In the genomic region with DNA sequence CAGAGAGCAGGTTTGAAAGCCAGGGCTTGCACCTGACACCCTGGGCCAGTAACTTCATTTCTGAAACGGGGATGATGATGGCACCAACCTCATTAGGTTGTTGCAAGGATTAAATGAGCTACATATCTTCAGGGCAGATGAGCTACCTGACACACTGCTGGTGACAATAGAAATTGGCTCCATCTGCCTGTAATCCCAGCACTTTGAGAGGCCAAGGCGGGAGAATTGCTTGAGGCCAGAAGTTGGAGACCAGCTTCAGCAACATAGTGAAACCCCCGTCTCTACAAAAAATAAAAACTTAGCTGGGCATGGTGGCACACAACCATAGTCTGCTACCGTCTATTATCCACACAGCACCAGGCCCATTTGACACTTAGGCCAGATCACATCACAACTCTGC, we compare ENCODE assay signal across 19 cellular contexts. TPM values are rescaled to one million over a fixed set of nuclear protein-coding genes. Genes with fewer than 3 reads are reported as not detected.
DNase-seq lines count a peak whose midpoint lies in the region; ATAC-seq, FAIRE-seq and TF ChIP-seq lines count a peak whose summit lies in the region.
"Had no signal": no experiment of that assay in that cellular context is flagged by ENCODE, and none has a peak within 500 bp of the region (broad histone marks: within the 10 kb centered on the region; RNA-seq: fewer than 3 reads in every experiment).

No MANE protein-coding gene starts in this region.

- H3K36me3 Mint-ChIP-seq in activated CD4-positive, alpha-beta memory T cell treated with anti-CD3 and anti-CD28 coated beads for 36 hours = no peaks in the 10 kb centered on the region
- no peaks in the 10 kb centered on the region for H3K36me3 Mint-ChIP-seq in activated CD4-positive, alpha-beta memory T cell treated with anti-CD3 and anti-CD28 coated beads, Interleukin-2, amount 10 ng/mL, durations not matched to agents 7 days and 5 days (ENCODE audit: low read depth)
- H3K36me3 Mint-ChIP-seq in glutamatergic neuron (ENCODE audit: unreplicated experiment) = no peaks in the 10 kb centered on the region
- no peaks in the 10 kb centered on the region for H3K36me3 Mint-ChIP-seq in type B pancreatic cell
- H3K36me3 Mint-ChIP-seq in activated naive CD4-positive, alpha-beta T cell treated with anti-CD3 and anti-CD28 coated beads, Interleukin-2, amount 50 U/mL, for 72 hours = no peaks in the 10 kb centered on the region

- TF ChIP-seq POLR2A in GM12892 (IDR thresholded peaks at IDR 0.05; ENCODE audit: low read depth, low read length) = no peak

- H3K27ac Mint-ChIP-seq in activated CD4-positive, alpha-beta memory T cell treated with anti-CD3 and anti-CD28 coated beads for 36 hours = no peak overlapping the region
- H3K27ac Mint-ChIP-seq in activated CD4-positive, alpha-beta memory T cell treated with anti-CD3 and anti-CD28 coated beads, Interleukin-2, amount 10 ng/mL, durations not matched to agents 7 days and 5 days = no peak overlapping the region
- H3K27ac Mint-ChIP-seq in glutamatergic neuron (ENCODE audit: unreplicated experiment) (peak overlapping the region; percentile 43), type B pancreatic cell (no peak overlapping the region)
- H3K27ac Mint-ChIP-seq in activated naive CD4-positive, alpha-beta T cell treated with anti-CD3 and anti-CD28 coated beads, Interleukin-2, amount 50 U/mL, for 72 hours = no peak overlapping the region
- H3K27ac Mint-ChIP-seq: CD4-positive, alpha-beta T cell; HFFc6 had no signal

- POLR2A ChIA-PET in activated CD4-positive, alpha-beta memory T cell treated with anti-CD3 and anti-CD28 coated beads for 36 hours (lab: Charles Lee) = no interaction called here
- POLR2A ChIA-PET in activated CD4-positive, alpha-beta memory T cell treated with anti-CD3 and anti-CD28 coated beads, Interleukin-2, amount 10 ng/mL, durations not matched to agents 7 days and 5 days (lab: Charles Lee) = no interaction called here

- H3K27me3 Mint-ChIP-seq in activated CD4-positive, alpha-beta memory T cell treated with anti-CD3 and anti-CD28 coated beads for 36 hours = peaks cover 3% of the 10 kb centered on the region
- peaks cover 5% of the 10 kb centered on the region for H3K27me3 Mint-ChIP-seq in activated CD4-positive, alpha-beta memory T cell treated with anti-CD3 and anti-CD28 coated beads, Interleukin-2, amount 10 ng/mL, durations not matched to agents 7 days and 5 days
- no peaks in the 10 kb centered on the region for H3K27me3 Mint-ChIP-seq in glutamatergic neuron (ENCODE audit: unreplicated experiment)
- H3K27me3 Mint-ChIP-seq in type B pancreatic cell = peaks cover under 1% of the 10 kb centered on the region

- peak; percentile 63 for FAIRE-seq in GM12892 (lab: Jason Lieb, UNC)
- FAIRE-seq: A549, D721Med, G401.6, GM12891, GM18507, HTR-8/SVneo had no signal

- peak; percentile 4 for DNase-seq in activated CD4-positive, alpha-beta memory T cell treated with anti-CD3 and anti-CD28 coated beads for 36 hours
- DNase-seq in activated CD4-positive, alpha-beta memory T cell treated with anti-CD3 and anti-CD28 coated beads, Interleukin-2, amount 10 ng/mL, durations not matched to agents 7 days and 5 days = no peak
- DNase-seq in GM12892 (ENCODE audit: insufficient read length) (no peak), glutamatergic neuron (no peak), type B pancreatic cell (ENCODE audit: extremely low spot score, unreplicated experiment) (peak; percentile 29), NCI-H69 (lab: John Stamatoyannopoulos, UW) (no peak)
- no peak for DNase-seq in activated naive CD4-positive, alpha-beta T cell treated with anti-CD3 and anti-CD28 coated beads, Interleukin-2, amount 50 U/mL, for 72 hours (ENCODE audit: low spot score in 2 of 2)
- DNase-seq: AML-193; CD4-positive, alpha-beta T cell; GOT3; HFFc6; IMR-90 had no signal

- ATAC-seq in activated naive CD4-positive, alpha-beta T cell treated with anti-CD3 and anti-CD28 coated beads, Interleukin-2, amount 50 U/mL, for 72 hours = no peak
- ATAC-seq: A549, HCT116 had no signal

- H3K4me1 Mint-ChIP-seq in activated CD4-positive, alpha-beta memory T cell treated with anti-CD3 and anti-CD28 coated beads for 36 hours (ENCODE audit: low read depth) = peaks cover 2% of the 10 kb centered on the region
- H3K4me1 Mint-ChIP-seq in activated CD4-positive, alpha-beta memory T cell treated with anti-CD3 and anti-CD28 coated beads, Interleukin-2, amount 10 ng/mL, durations not matched to agents 7 days and 5 days = peaks cover 1% of the 10 kb centered on the region
- peaks cover 2% of the 10 kb centered on the region for H3K4me1 Mint-ChIP-seq in glutamatergic neuron (ENCODE audit: low read depth, unreplicated experiment)
- H3K4me1 Mint-ChIP-seq in type B pancreatic cell (ENCODE audit: unreplicated experiment) = no peaks in the 10 kb centered on the region

- intact Hi-C loops in activated CD4-positive, alpha-beta memory T cell treated with anti-CD3 and anti-CD28 coated beads for 36 hours (cut with micrococcal nuclease) = loop anchor here (10.0 kb wide), 1 partner anchor 198 kb away; no protein-coding TSS in a partner anchor

- no peak overlapping the region for H3K4me3 Mint-ChIP-seq in activated CD4-positive, alpha-beta memory T cell treated with anti-CD3 and anti-CD28 coated beads for 36 hours
- H3K4me3 Mint-ChIP-seq in activated CD4-positive, alpha-beta memory T cell treated with anti-CD3 and anti-CD28 coated beads, Interleukin-2, amount 10 ng/mL, durations not matched to agents 7 days and 5 days = no peak overlapping the region
- H3K4me3 Mint-ChIP-seq in glutamatergic neuron (ENCODE audit: unreplicated experiment) (no peak overlapping the region), type B pancreatic cell (no peak overlapping the region)
- H3K4me3 Mint-ChIP-seq: CD4-positive, alpha-beta T cell; HFFc6 had no signal

- no peaks in the 10 kb centered on the region for H3K9me3 Mint-ChIP-seq in activated CD4-positive, alpha-beta memory T cell treated with anti-CD3 and anti-CD28 coated beads for 36 hours
- no peaks in the 10 kb centered on the region for H3K9me3 Mint-ChIP-seq in activated CD4-positive, alpha-beta memory T cell treated with anti-CD3 and anti-CD28 coated beads, Interleukin-2, amount 10 ng/mL, durations not matched to agents 7 days and 5 days
- H3K9me3 Mint-ChIP-seq in glutamatergic neuron (ENCODE audit: unreplicated experiment) (peaks cover 1% of the 10 kb centered on the region), type B pancreatic cell (no peaks in the 10 kb centered on the region)
- no peaks in the 10 kb centered on the region for H3K9me3 Mint-ChIP-seq in activated naive CD4-positive, alpha-beta T cell treated with anti-CD3 and anti-CD28 coated beads, Interleukin-2, amount 50 U/mL, for 72 hours
- H3K9me3 Mint-ChIP-seq: CD4-positive, alpha-beta T cell; HFFc6 had no signal

- CTCF ChIA-PET in activated CD4-positive, alpha-beta memory T cell treated with anti-CD3 and anti-CD28 coated beads for 36 hours (lab: Charles Lee) = interaction anchor here (0.6 kb wide), 1 partner anchor 10 kb away, joined by 6 read pairs; no protein-coding TSS in a partner anchor
- CTCF ChIA-PET in activated CD4-positive, alpha-beta memory T cell treated with anti-CD3 and anti-CD28 coated beads, Interleukin-2, amount 10 ng/mL, durations not matched to agents 7 days and 5 days (lab: Charles Lee) = interaction anchor here (0.5 kb wide), 1 partner anchor 1241 kb away, joined by 3 read pairs; no protein-coding TSS in a partner anchor

- TF ChIP-seq CTCF in glutamatergic neuron (IDR thresholded peaks at IDR 0.05; ENCODE audit: partially characterized antibody, unreplicated experiment) (no peak), type B pancreatic cell (conservative IDR thresholded peaks at IDR 0.05) (no peak)

RNA-seq across cellular contexts. Expression of a gene that starts 6.3 kb away (rescaled TPM):
- under 1 TPM in 1 of 2 experiments, not detected in 1; 0.19 TPM for total RNA-seq in activated CD4-positive, alpha-beta memory T cell treated with anti-CD3 and anti-CD28 coated beads for 36 hours
- not detected for total RNA-seq in activated CD4-positive, alpha-beta memory T cell treated with anti-CD3 and anti-CD28 coated beads, Interleukin-2, amount 10 ng/mL, durations not matched to agents 7 days and 5 days
- 2.0 TPM for polyA plus RNA-seq in GM12892 (2012; ENCODE audit: missing spikeins)
- total RNA-seq in glutamatergic neuron (ENCODE audit: unreplicated experiment) (28.0 TPM), type B pancreatic cell (ENCODE audit: low replicate concordance) (16.3 and 21.1 TPM in 2 replicates)
- total RNA-seq in activated naive CD4-positive, alpha-beta T cell treated with anti-CD3 and anti-CD28 coated beads, Interleukin-2, amount 50 U/mL, for 72 hours = 1 to 10 TPM in 1 of 2 donors, under 1 TPM in 1; 0.61 to 1.1 TPM
- total RNA-seq: CD4-positive, alpha-beta T cell had no signal

Comparison
In these comparisons a context has a peak if more than half of its experiments do, and no peak if none do; other contexts are left out.
1. DNase-seq: peak in activated CD4-positive, alpha-beta memory T cell treated with anti-CD3 and anti-CD28 coated beads for 36 hours (single experiment) and type B pancreatic cell (single experiment); none in activated CD4-positive, alpha-beta memory T cell treated with anti-CD3 and anti-CD28 coated beads, Interleukin-2, amount 10 ng/mL, durations not matched to agents 7 days and 5 days (single experiment), GM12892 (single experiment), glutamatergic neuron (single experiment), NCI-H69 (single experiment) and activated naive CD4-positive, alpha-beta T cell treated with anti-CD3 and anti-CD28 coated beads, Interleukin-2, amount 50 U/mL, for 72 hours (0 of 2).